6 cellular contexts compared by ENCODE assay signal in genomic region chr11:117134431-117134830, GRCh38.
"Had no signal": no experiment of that assay in that cellular context is flagged by ENCODE, and none has a peak within 500 bp of the region (broad histone marks: within the 10 kb centered on the region; RNA-seq: fewer than 3 reads in every experiment).

No MANE protein-coding gene starts in this region.

- H3K36me3 Mint-ChIP-seq: IgD-negative memory B cell had no signal

- ATAC-seq: HepG2, K562 had no signal

- H3K9me3 Mint-ChIP-seq: IgD-negative memory B cell had no signal

- H3K4me3 ChIP-seq: K562 had no signal

- H3K4me3 Mint-ChIP-seq: IgD-negative memory B cell had no signal

- H3K27ac ChIP-seq: HL-60 had no signal

- DNase-seq: IMR-90, KBM-7 had no signal
